Comparison of ENCODE assay signal across 1 cellular context in the genomic region with DNA sequence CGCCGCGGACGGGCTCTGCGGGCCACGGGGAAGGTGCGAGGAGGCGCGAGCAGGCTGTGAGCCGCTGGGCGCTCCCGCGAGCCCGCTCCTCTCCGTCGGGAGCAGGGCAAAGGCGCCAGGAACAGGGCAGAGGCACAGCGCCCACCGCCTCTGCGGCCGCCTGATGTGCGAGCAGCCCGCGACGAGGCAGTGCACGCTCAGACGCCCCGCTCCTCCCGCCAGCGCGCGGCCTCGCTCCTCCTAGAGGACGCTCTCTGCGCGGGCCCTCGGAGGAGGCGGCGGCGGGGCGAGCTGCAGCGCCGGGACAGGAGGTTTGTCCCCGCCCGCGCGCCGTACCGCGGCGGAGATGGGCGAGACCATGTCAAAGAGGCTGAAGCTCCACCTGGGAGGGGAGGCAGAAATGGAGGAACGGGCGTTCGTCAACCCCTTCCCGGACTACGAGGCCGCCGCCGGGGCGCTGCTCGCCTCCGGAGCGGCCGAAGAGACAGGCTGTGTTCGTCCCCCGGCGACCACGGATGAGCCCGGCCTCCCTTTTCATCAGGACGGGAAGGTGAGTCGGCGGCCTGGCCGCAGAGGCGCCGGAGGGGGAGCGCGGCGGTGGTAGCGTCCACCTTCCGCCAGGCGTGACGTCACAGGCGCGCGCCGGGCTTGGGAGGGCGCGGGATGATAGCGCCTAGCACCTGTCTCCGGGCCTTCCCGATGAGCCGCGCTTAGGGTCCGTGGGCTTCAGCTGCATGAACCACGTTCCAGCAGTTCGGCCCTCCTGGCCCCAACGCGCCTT.
TF ChIP-seq lines count a peak whose summit lies in the region.

No MANE protein-coding gene starts in this region.

TF ChIP-seq in GM12878, 131 proteins besides CTCF, POLR2A, EP300 and RAD21 (continued from another document and continues in another):
- TF ChIP-seq, protein P1, sequence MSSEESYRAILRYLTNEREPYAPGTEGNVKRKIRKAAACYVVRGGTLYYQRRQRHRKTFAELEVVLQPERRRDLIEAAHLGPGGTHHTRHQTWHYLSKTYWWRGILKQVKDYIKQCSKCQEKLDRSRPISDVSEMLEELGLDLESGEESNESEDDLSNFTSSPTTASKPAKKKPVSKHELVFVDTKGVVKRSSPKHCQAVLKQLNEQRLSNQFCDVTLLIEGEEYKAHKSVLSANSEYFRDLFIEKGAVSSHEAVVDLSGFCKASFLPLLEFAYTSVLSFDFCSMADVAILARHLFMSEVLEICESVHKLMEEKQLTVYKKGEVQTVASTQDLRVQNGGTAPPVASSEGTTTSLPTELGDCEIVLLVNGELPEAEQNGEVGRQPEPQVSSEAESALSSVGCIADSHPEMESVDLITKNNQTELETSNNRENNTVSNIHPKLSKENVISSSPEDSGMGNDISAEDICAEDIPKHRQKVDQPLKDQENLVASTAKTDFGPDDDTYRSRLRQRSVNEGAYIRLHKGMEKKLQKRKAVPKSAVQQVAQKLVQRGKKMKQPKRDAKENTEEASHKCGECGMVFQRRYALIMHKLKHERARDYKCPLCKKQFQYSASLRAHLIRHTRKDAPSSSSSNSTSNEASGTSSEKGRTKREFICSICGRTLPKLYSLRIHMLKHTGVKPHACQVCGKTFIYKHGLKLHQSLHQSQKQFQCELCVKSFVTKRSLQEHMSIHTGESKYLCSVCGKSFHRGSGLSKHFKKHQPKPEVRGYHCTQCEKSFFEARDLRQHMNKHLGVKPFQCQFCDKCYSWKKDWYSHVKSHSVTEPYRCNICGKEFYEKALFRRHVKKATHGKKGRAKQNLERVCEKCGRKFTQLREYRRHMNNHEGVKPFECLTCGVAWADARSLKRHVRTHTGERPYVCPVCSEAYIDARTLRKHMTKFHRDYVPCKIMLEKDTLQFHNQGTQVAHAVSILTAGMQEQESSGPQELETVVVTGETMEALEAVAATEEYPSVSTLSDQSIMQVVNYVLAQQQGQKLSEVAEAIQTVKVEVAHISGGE (CRISPR knock-in tag; IDR thresholded peaks at IDR 0.05), result 0 out of 2 replicates have a peak, but pooled peaks have one; percentile 28
- no peak; the same call in 1 of the 2 replicates for TF ChIP-seq CBX5 (IDR thresholded peaks at IDR 0.05; ENCODE audit: low read depth)
- peak; percentile 86 for TF ChIP-seq PML (IDR thresholded peaks at IDR 0.05; ENCODE audit: low read length)
- TF ChIP-seq BHLHE40 (IDR thresholded peaks at IDR 0.05; ENCODE audit: borderline replicate concordance in 1 of 2, low read depth in 2 of 2, low read length in 1 of 2), result peak; percentile 92 to 96
- TF ChIP-seq NRF1 (conservative IDR thresholded peaks at IDR 0.05; ENCODE audit: low read depth, low read length), result no peak
- no peak for TF ChIP-seq ZNF24 (IDR thresholded peaks at IDR 0.05)
- TF ChIP-seq, protein P2, sequence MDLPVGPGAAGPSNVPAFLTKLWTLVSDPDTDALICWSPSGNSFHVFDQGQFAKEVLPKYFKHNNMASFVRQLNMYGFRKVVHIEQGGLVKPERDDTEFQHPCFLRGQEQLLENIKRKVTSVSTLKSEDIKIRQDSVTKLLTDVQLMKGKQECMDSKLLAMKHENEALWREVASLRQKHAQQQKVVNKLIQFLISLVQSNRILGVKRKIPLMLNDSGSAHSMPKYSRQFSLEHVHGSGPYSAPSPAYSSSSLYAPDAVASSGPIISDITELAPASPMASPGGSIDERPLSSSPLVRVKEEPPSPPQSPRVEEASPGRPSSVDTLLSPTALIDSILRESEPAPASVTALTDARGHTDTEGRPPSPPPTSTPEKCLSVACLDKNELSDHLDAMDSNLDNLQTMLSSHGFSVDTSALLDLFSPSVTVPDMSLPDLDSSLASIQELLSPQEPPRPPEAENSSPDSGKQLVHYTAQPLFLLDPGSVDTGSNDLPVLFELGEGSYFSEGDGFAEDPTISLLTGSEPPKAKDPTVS (IDR thresholded peaks at IDR 0.05; ENCODE audit: low read depth, low read length), result no peak
- TF ChIP-seq HDAC2 (IDR thresholded peaks at IDR 0.05), result no peak
- no peak for TF ChIP-seq MEF2B (IDR thresholded peaks at IDR 0.05; ENCODE audit: partially characterized antibody, poor library complexity, severe bottlenecking)
- peak; percentile 48 for TF ChIP-seq NR2F1 (conservative IDR thresholded peaks at IDR 0.05)
- peak; percentile 75 for TF ChIP-seq TCF3 (IDR thresholded peaks at IDR 0.05; ENCODE audit: borderline replicate concordance, insufficient read depth, low read depth, low read length)
- no peak for TF ChIP-seq PAX8 (IDR thresholded peaks at IDR 0.05)
- TF ChIP-seq SIN3A (IDR thresholded peaks at IDR 0.05; ENCODE audit: low read depth, low read length), result peak; percentile 74
- TF ChIP-seq NFYA (IDR thresholded peaks at IDR 0.05; ENCODE audit: borderline replicate concordance, low read depth, low read length), result no peak
- TF ChIP-seq JUND (IDR thresholded peaks at IDR 0.05; ENCODE audit: low read depth, low read length), result peak; percentile 94
- TF ChIP-seq, protein P3, sequence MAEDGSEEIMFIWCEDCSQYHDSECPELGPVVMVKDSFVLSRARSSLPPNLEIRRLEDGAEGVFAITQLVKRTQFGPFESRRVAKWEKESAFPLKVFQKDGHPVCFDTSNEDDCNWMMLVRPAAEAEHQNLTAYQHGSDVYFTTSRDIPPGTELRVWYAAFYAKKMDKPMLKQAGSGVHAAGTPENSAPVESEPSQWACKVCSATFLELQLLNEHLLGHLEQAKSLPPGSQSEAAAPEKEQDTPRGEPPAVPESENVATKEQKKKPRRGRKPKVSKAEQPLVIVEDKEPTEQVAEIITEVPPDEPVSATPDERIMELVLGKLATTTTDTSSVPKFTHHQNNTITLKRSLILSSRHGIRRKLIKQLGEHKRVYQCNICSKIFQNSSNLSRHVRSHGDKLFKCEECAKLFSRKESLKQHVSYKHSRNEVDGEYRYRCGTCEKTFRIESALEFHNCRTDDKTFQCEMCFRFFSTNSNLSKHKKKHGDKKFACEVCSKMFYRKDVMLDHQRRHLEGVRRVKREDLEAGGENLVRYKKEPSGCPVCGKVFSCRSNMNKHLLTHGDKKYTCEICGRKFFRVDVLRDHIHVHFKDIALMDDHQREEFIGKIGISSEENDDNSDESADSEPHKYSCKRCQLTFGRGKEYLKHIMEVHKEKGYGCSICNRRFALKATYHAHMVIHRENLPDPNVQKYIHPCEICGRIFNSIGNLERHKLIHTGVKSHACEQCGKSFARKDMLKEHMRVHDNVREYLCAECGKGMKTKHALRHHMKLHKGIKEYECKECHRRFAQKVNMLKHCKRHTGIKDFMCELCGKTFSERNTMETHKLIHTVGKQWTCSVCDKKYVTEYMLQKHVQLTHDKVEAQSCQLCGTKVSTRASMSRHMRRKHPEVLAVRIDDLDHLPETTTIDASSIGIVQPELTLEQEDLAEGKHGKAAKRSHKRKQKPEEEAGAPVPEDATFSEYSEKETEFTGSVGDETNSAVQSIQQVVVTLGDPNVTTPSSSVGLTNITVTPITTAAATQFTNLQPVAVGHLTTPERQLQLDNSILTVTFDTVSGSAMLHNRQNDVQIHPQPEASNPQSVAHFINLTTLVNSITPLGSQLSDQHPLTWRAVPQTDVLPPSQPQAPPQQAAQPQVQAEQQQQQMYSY (CRISPR knock-in tag; IDR thresholded peaks at IDR 0.05), result no peak
- TF ChIP-seq SREBF1 (IDR thresholded peaks at IDR 0.05; ENCODE audit: low read length), result peak; percentile 89
- TF ChIP-seq KDM1A (IDR thresholded peaks at IDR 0.05; ENCODE audit: borderline replicate concordance), result no peak
- TF ChIP-seq, protein P4, sequence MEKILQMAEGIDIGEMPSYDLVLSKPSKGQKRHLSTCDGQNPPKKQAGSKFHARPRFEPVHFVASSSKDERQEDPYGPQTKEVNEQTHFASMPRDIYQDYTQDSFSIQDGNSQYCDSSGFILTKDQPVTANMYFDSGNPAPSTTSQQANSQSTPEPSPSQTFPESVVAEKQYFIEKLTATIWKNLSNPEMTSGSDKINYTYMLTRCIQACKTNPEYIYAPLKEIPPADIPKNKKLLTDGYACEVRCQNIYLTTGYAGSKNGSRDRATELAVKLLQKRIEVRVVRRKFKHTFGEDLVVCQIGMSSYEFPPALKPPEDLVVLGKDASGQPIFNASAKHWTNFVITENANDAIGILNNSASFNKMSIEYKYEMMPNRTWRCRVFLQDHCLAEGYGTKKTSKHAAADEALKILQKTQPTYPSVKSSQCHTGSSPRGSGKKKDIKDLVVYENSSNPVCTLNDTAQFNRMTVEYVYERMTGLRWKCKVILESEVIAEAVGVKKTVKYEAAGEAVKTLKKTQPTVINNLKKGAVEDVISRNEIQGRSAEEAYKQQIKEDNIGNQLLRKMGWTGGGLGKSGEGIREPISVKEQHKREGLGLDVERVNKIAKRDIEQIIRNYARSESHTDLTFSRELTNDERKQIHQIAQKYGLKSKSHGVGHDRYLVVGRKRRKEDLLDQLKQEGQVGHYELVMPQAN (conservative IDR thresholded peaks at IDR 0.05), result peak; percentile 71
- TF ChIP-seq, protein P5, sequence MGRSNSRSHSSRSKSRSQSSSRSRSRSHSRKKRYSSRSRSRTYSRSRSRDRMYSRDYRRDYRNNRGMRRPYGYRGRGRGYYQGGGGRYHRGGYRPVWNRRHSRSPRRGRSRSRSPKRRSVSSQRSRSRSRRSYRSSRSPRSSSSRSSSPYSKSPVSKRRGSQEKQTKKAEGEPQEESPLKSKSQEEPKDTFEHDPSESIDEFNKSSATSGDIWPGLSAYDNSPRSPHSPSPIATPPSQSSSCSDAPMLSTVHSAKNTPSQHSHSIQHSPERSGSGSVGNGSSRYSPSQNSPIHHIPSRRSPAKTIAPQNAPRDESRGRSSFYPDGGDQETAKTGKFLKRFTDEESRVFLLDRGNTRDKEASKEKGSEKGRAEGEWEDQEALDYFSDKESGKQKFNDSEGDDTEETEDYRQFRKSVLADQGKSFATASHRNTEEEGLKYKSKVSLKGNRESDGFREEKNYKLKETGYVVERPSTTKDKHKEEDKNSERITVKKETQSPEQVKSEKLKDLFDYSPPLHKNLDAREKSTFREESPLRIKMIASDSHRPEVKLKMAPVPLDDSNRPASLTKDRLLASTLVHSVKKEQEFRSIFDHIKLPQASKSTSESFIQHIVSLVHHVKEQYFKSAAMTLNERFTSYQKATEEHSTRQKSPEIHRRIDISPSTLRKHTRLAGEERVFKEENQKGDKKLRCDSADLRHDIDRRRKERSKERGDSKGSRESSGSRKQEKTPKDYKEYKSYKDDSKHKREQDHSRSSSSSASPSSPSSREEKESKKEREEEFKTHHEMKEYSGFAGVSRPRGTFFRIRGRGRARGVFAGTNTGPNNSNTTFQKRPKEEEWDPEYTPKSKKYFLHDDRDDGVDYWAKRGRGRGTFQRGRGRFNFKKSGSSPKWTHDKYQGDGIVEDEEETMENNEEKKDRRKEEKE (IDR thresholded peaks at IDR 0.05), result peak; percentile 90
- no peak for TF ChIP-seq ZZZ3 (IDR thresholded peaks at IDR 0.05; ENCODE audit: control insufficient read depth, insufficient read length, low read depth)
- TF ChIP-seq RAD51 (IDR thresholded peaks at IDR 0.05), result no peak
- no peak; the same call in 1 of the 2 replicates for TF ChIP-seq RB1 (IDR thresholded peaks at IDR 0.05; ENCODE audit: borderline replicate concordance)
- TF ChIP-seq HDAC6 (IDR thresholded peaks at IDR 0.05; ENCODE audit: unreplicated experiment), result peak; percentile 24
- TF ChIP-seq, protein P6, sequence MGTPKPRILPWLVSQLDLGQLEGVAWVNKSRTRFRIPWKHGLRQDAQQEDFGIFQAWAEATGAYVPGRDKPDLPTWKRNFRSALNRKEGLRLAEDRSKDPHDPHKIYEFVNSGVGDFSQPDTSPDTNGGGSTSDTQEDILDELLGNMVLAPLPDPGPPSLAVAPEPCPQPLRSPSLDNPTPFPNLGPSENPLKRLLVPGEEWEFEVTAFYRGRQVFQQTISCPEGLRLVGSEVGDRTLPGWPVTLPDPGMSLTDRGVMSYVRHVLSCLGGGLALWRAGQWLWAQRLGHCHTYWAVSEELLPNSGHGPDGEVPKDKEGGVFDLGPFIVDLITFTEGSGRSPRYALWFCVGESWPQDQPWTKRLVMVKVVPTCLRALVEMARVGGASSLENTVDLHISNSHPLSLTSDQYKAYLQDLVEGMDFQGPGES (IDR thresholded peaks at IDR 0.05), result no peak
- TF ChIP-seq, protein P7, sequence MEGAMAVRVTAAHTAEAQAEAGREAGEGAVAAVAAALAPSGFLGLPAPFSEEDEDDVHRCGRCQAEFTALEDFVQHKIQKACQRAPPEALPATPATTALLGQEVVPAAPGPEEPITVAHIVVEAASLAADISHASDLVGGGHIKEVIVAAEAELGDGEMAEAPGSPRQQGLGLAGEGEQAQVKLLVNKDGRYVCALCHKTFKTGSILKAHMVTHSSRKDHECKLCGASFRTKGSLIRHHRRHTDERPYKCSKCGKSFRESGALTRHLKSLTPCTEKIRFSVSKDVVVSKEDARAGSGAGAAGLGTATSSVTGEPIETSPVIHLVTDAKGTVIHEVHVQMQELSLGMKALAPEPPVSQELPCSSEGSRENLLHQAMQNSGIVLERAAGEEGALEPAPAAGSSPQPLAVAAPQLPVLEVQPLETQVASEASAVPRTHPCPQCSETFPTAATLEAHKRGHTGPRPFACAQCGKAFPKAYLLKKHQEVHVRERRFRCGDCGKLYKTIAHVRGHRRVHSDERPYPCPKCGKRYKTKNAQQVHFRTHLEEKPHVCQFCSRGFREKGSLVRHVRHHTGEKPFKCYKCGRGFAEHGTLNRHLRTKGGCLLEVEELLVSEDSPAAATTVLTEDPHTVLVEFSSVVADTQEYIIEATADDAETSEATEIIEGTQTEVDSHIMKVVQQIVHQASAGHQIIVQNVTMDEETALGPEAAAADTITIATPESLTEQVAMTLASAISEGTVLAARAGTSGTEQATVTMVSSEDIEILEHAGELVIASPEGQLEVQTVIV (IDR thresholded peaks at IDR 0.05; ENCODE audit: borderline replicate concordance, partially characterized antibody), result peak; percentile 86
- TF ChIP-seq SUZ12 (IDR thresholded peaks at IDR 0.05; ENCODE audit: unreplicated experiment), result no peak
- peak; percentile 62 for TF ChIP-seq CBFB (IDR thresholded peaks at IDR 0.05; ENCODE audit: low read depth)
- TF ChIP-seq, protein P8, sequence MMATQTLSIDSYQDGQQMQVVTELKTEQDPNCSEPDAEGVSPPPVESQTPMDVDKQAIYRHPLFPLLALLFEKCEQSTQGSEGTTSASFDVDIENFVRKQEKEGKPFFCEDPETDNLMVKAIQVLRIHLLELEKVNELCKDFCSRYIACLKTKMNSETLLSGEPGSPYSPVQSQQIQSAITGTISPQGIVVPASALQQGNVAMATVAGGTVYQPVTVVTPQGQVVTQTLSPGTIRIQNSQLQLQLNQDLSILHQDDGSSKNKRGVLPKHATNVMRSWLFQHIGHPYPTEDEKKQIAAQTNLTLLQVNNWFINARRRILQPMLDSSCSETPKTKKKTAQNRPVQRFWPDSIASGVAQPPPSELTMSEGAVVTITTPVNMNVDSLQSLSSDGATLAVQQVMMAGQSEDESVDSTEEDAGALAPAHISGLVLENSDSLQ (IDR thresholded peaks at IDR 0.05), result no peak; the same call in 1 of the 2 replicates
- peak; percentile 62 for TF ChIP-seq RELA (IDR thresholded peaks at IDR 0.05; ENCODE audit: borderline replicate concordance, partially characterized antibody)
- no peak; the same call in 1 of the 2 replicates for TF ChIP-seq FOXM1 (IDR thresholded peaks at IDR 0.05; ENCODE audit: low read depth, low read length)
